8 cellular contexts compared by ENCODE assay signal in the genomic region with DNA sequence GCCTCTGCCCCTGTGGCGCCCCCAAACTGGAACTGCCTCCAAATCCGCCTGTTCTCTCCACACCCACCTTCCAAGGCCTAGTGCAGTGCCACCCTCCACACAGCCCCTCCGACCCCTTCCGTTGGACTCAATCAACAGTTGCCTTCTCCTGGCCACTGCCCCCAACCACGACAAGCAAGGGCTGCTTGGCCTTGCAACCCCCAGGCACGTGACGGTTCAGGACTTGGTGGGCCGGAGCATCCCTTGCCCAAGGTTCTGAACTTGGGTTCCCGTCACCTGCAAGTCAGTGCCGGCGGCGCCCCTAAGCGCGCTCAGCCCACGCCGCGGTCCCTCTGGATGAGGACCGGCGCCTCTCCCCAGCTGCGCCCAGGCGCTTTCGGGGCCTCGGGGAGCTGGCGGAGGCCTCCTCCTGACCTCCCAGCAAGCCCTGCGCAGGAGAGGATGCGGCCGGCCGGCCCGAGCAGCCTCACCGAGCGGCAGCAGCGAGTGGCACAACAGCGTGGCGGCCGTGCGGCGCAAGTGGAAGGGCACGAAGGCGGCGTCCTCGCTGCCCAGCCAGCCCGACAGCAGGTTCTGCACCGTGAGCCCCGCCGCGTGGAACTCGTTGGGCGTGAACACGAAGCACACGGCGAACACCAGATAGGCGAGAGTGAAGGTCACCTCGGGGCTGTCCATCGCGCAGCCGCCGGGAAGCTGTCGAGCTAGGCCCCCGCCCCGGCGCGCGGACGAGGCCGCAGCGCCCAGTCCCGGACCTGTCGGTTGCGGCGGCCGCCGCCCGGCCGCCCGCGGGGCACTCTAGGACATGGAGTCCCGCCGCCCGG. TPM values are rescaled to one million over a fixed set of nuclear protein-coding genes. Genes with fewer than 3 reads are reported as not detected.
DNase-seq lines count a peak whose midpoint lies in the region; ATAC-seq and TF ChIP-seq lines count a peak whose summit lies in the region.

No MANE protein-coding gene starts in this region.

- TF ChIP-seq EP300 in sigmoid colon (IDR thresholded peaks at IDR 0.05) = no peak

- peak overlapping the region; percentile 90 to 96 (median 94) for H3K27ac ChIP-seq in sigmoid colon

- H3K4me1 ChIP-seq in sigmoid colon = peaks cover 0 to 46% (median 35%) of the 10 kb centered on the region in 4 donors

- WGBS in sigmoid colon, 2 donors = 0 to 1% methylated on average over 79 of the region's 79 CpGs

- TF ChIP-seq CTCF in astrocyte of the spinal cord (IDR thresholded peaks at IDR 0.05; ENCODE audit: low read depth, low read length) = no peak
- TF ChIP-seq CTCF in sigmoid colon (IDR thresholded peaks at IDR 0.05) = no peak

- no peak for TF ChIP-seq POLR2A in sigmoid colon (IDR thresholded peaks at IDR 0.05)

- H3K27me3 ChIP-seq in sigmoid colon = no peaks in the 10 kb centered on the region

- in situ Hi-C loops in astrocyte of the spinal cord (cut with HindIII; ENCODE audit: low sequenced_read_pairs) = no loop called here

- ATAC-seq in HG02763 (IDR thresholded peaks at IDR 0.05; ENCODE audit: unreplicated experiment) = peak; percentile 7

- peak overlapping the region; percentile 58 for H3K4me3 ChIP-seq in astrocyte of the spinal cord (ENCODE audit: low read depth, low read length)
- H3K4me3 ChIP-seq in iPS-11a (ENCODE audit: low read depth, low read length) = peak overlapping the region; percentile 83
- H3K4me3 ChIP-seq in sigmoid colon = peak overlapping the region; percentile 60 to 78 (median 67)

- DNase-seq in activated T-cell treated with anti-CD3 and anti-CD28 coated beads for 1 hour (ENCODE audit: low read depth) (peak; percentile 23), activated T-cell treated with anti-CD3 and anti-CD28 coated beads for 4 hours (no peak), RKO (ENCODE audit: low spot score) (peak; percentile 60), astrocyte of the spinal cord (ENCODE audit: low read depth, low spot score) (peak; percentile 30), sigmoid colon (no peak), NCI-H1048 (lab: John Stamatoyannopoulos, UW) (no peak)

- H3K9me3 ChIP-seq in sigmoid colon = no peaks in the 10 kb centered on the region

- H3K36me3 ChIP-seq in sigmoid colon = peaks cover 5 to 33% (median 10%) of the 10 kb centered on the region in 4 donors

- intact Hi-C loops in sigmoid colon (cut with DNase I) = loop anchor here (10.0 kb wide), 1 partner anchor 76 kb away; no protein-coding TSS in a partner anchor

RNA-seq across cellular contexts. Expression of gene TMEM129, which starts 0.8 kb away (rescaled TPM):
- 10 to 100 TPM; 40.6 to 51.4 (median 49.2) TPM for total RNA-seq in sigmoid colon
- polyA plus RNA-seq in sigmoid colon = 10 to 100 TPM; 16.9 to 42.4 (median 18.6) TPM

RNA-seq across cellular contexts. Expression of gene TACC3, which starts 0.9 kb away (rescaled TPM):
- total RNA-seq in sigmoid colon = 10 to 100 TPM in 1 of 4 donors, 1 to 10 TPM in 3; 4.3 to 13.0 (median 6.9) TPM
- 10 to 100 TPM in 2 of 3 donors, 1 to 10 TPM in 1; 4.8 to 55.9 (median 11.8) TPM for polyA plus RNA-seq in sigmoid colon

RNA-seq across cellular contexts. Expression of gene SLBP, which starts 8.3 kb away (rescaled TPM):
- 10 to 100 TPM; 32.3 to 48.9 (median 40.2) TPM for total RNA-seq in sigmoid colon
- polyA plus RNA-seq in sigmoid colon = 10 to 100 TPM; 34.0 to 36.0 (median 35.8) TPM

RNA-seq across cellular contexts. Expression of gene FAM53A, which starts 36.3 kb away (rescaled TPM):
- 1 to 10 TPM in 3 of 4 donors, under 1 TPM in 1; 0.82 to 4.1 (median 1.7) TPM for total RNA-seq in sigmoid colon
- 1 to 10 TPM in 2 of 3 donors, under 1 TPM in 1; 0.23 to 1.8 (median 1.4) TPM for polyA plus RNA-seq in sigmoid colon

Comparison
In these comparisons a context has a peak if more than half of its experiments do, and no peak if none do; other contexts are left out.
1. DNase-seq: peak in activated T-cell treated with anti-CD3 and anti-CD28 coated beads for 1 hour (single experiment), RKO (single experiment) and astrocyte of the spinal cord (single experiment); none in activated T-cell treated with anti-CD3 and anti-CD28 coated beads for 4 hours (single experiment), sigmoid colon (single experiment) and NCI-H1048 (single experiment).
2. Peak in every context shown above with its lines, with median percentiles within 50 percentile points of each other: H3K4me3 ChIP-seq.